Comparison of ENCODE assay signal across 8 cellular contexts in the genomic region with DNA sequence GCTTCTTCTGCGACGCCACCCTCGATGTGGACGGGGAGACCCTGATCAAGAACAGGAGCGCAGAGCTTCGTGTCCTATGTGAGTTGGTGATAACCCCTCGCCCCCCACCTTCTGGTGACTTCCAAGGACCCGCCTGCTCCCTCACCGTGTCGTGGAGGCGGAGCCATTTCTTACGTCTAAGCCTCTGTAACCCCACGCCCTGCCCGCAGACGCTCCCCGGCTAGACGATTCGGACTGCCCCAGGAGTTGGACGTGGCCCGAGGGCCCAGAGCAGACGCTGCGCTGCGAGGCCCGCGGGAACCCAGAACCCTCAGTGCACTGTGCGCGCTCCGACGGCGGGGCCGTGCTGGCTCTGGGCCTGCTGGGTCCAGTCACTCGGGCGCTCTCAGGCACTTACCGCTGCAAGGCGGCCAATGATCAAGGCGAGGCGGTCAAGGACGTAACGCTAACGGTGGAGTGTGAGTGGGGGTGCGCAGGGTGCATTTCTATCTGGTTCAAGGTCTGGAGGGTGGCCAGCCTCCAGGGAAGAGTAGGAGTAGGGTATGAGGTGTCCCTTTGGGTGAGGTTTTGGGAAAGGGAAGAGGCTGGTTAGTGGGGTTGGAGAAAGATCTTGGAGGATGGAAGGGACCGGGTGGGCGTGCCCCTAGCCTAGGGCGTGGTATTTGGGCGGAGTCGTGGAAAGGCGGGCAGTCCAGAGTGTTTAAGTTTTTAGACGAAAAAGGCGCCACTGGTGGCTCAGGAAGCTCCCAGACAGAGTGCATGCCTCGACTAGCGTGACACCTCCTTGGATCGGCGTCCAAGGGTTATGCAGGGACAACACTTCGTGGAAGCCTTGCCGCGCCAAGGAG. TPM values are rescaled to one million over a fixed set of nuclear protein-coding genes. Genes with fewer than 3 reads are reported as not detected.
A peak's percentile ranks its signal among the peaks of the same experiment; 100 is the strongest.
DNase-seq lines count a peak whose midpoint lies in the region; ATAC-seq and TF ChIP-seq lines count a peak whose summit lies in the region.

No MANE protein-coding gene starts in this region.

- H3K4me1 Mint-ChIP-seq in activated naive CD8-positive, alpha-beta T cell (ENCODE audit: low read depth), result peaks cover 48% of the 10 kb centered on the region

- H3K27ac ChIP-seq in left lung, result no peak overlapping the region
- H3K27ac ChIP-seq in thyroid gland, result no peak overlapping the region

- intact Hi-C loops in Right ventricle myocardium inferior (cut with DNase I) (no loop called here), cardiac septum (cut with DNase I) (no loop called here), left lung (cut with DNase I) (no loop called here), thyroid gland (cut with DNase I) (no loop called here)

- H3K27me3 ChIP-seq in left lung (peaks cover 31 to 92% of the 10 kb centered on the region in 2 donors), thyroid gland (peaks cover 49% of the 10 kb centered on the region)

- DNase-seq in Right ventricle myocardium inferior (ENCODE audit: missing footprints) (peak; percentile 70), cardiac septum (ENCODE audit: low spot score) (no peak), left lung (peak in 1 of 2 donors; percentile 85), thyroid gland (peak; percentile 50 to 54), OCI-M1 (lab: John Stamatoyannopoulos, UW) (no peak), GM13977 (ENCODE audit: low spot score) (no peak)

- H3K4me3 Mint-ChIP-seq in activated naive CD8-positive, alpha-beta T cell, result peak overlapping the region; percentile 77

- H3K9me3 ChIP-seq in left lung (no peaks in the 10 kb centered on the region), thyroid gland (no peaks in the 10 kb centered on the region)

- no peak for ATAC-seq in Right ventricle myocardium inferior
- ATAC-seq in left lung, result no peak
- no peak for ATAC-seq in GM21529 (IDR thresholded peaks at IDR 0.05; ENCODE audit: unreplicated experiment)

- H3K4me3 ChIP-seq in left lung, result peak overlapping the region; percentile 48
- H3K4me3 ChIP-seq in thyroid gland (replicated peaks in 1 of 3), result no peak overlapping the region

- H3K4me1 ChIP-seq in left lung (peaks cover 34 to 79% of the 10 kb centered on the region in 2 donors), thyroid gland (peaks cover 29 to 74% of the 10 kb centered on the region in 2 donors)

- H3K9me3 Mint-ChIP-seq in activated naive CD8-positive, alpha-beta T cell (ENCODE audit: low read depth), result no peaks in the 10 kb centered on the region

- no peaks in the 10 kb centered on the region for H3K36me3 Mint-ChIP-seq in activated naive CD8-positive, alpha-beta T cell

- H3K36me3 ChIP-seq in left lung, result no peaks in the 10 kb centered on the region
- no peaks in the 10 kb centered on the region for H3K36me3 ChIP-seq in thyroid gland

- peaks cover 11% of the 10 kb centered on the region for H3K27me3 Mint-ChIP-seq in activated naive CD8-positive, alpha-beta T cell

- TF ChIP-seq POLR2A in thyroid gland (IDR thresholded peaks at IDR 0.05), result no peak

- WGBS in thyroid gland, 2 donors, result 19 to 21% methylated on average over 42 to 44 of the region's 56 CpGs

- H3K27ac Mint-ChIP-seq in activated naive CD8-positive, alpha-beta T cell, result no peak overlapping the region

- in situ Hi-C loops in GM13977 (cut with MboI; ENCODE audit: low pct_unique_long_range_greater_than_20kb, low sequenced_read_pairs, unreplicated experiment), result no loop called here

- TF ChIP-seq CTCF in left lung (IDR thresholded peaks at IDR 0.05) (no peak), thyroid gland (IDR thresholded peaks at IDR 0.05) (no peak), GM13977 (IDR thresholded peaks at IDR 0.05; ENCODE audit: extremely low read depth, insufficient read depth, missing control alignments) (no peak)

RNA-seq across cellular contexts. Expression of gene ICAM5, which starts 3.3 kb away (rescaled TPM):
- 0.38 TPM for total RNA-seq in Right ventricle myocardium inferior
- 0.67 TPM for total RNA-seq in cardiac septum
- total RNA-seq in left lung, result 10 to 100 TPM; 10.2 to 25.7 TPM
- 1 to 10 TPM in 2 of 4 donors, not detected in 2; 1.0 to 1.6 TPM for total RNA-seq in thyroid gland

RNA-seq across cellular contexts. Expression of gene ICAM4, which starts 6.3 kb away (rescaled TPM):
- total RNA-seq in Right ventricle myocardium inferior, result 0.30 TPM
- 0.46 TPM for total RNA-seq in cardiac septum
- 10 to 100 TPM in 1 of 2 donors, 1 to 10 TPM in 1; 4.5 to 17.9 TPM for total RNA-seq in left lung
- total RNA-seq in thyroid gland, result under 1 TPM in 1 of 4 donors, not detected in 3; 0.44 TPM

RNA-seq across cellular contexts. Expression of gene ZGLP1, which starts 16.6 kb away (rescaled TPM):
- total RNA-seq in Right ventricle myocardium inferior (0.65 TPM), cardiac septum (1.9 TPM), left lung (1 to 10 TPM; 2.8 to 7.8 TPM), thyroid gland (1 to 10 TPM in 3 of 4 donors, under 1 TPM in 1; 0.75 to 8.8 (median 2.2) TPM)

RNA-seq across cellular contexts. Expression of gene ICAM1, which starts 22.1 kb away (rescaled TPM):
- 8.6 TPM for total RNA-seq in Right ventricle myocardium inferior
- total RNA-seq in cardiac septum, result 9.8 TPM
- 100 to 1,000 TPM; 149 to 497 TPM for total RNA-seq in left lung
- 10 to 100 TPM in 3 of 4 donors, 1 to 10 TPM in 1; 8.1 to 37.6 (median 19.7) TPM for total RNA-seq in thyroid gland

RNA-seq across cellular contexts. Expression of gene FDX2, which starts 22.8 kb away (rescaled TPM):
- total RNA-seq in Right ventricle myocardium inferior, result 20.1 TPM
- total RNA-seq in cardiac septum, result 16.9 TPM
- 10 to 100 TPM; 19.8 to 25.4 TPM for total RNA-seq in left lung
- 10 to 100 TPM; 22.8 to 44.8 (median 33.3) TPM for total RNA-seq in thyroid gland

Comparison
In these comparisons a context has a peak if more than half of its experiments do, and no peak if none do; other contexts are left out.
1. DNase-seq: peak in Right ventricle myocardium inferior (single experiment) and thyroid gland (2 of 2); none in cardiac septum (single experiment), OCI-M1 (single experiment) and GM13977 (single experiment).
2. H3K4me3 ChIP-seq: peak in left lung (2 of 2); none in thyroid gland (0 of 3).